Comparison of ENCODE assay signal across 9 cellular contexts in the genomic region with DNA sequence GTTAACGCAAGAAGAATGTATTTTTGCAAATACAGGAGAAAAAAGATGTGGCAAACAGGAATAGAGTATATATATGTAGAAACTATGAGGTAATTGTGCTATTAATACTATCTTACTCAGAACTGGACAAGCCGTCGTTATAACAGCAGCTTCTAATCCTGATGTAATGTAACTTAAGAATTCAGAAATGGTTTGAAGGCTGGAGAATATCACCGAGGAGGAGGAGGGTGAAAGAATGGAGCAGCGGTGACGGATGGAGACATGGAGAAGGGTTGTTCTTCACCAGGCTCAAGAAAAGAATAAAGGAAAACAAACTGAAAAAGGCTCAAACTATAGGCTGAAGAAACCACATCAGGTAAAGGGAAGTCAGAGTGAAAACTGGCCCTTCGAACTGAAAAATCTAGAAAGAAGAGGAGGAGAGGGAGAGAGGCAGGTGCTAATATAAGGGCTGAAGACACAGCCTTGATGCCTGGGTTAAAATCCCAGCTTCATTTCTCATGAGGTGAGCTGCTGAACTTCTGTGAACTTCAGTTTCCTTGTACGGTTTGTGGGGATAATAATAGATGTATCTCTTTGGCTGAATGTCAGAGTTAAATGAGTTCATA. TPM values are rescaled to one million over a fixed set of nuclear protein-coding genes. Genes with fewer than 3 reads are reported as not detected.
A peak's percentile ranks its signal among the peaks of the same experiment; 100 is the strongest.
DNase-seq lines count a peak whose midpoint lies in the region; ATAC-seq and TF ChIP-seq lines count a peak whose summit lies in the region.
"Had no signal": no experiment of that assay in that cellular context is flagged by ENCODE, and none has a peak within 500 bp of the region (broad histone marks: within the 10 kb centered on the region; RNA-seq: fewer than 3 reads in every experiment).

No MANE protein-coding gene starts in this region.

- ATAC-seq in GM18907 (IDR thresholded peaks at IDR 0.05; ENCODE audit: unreplicated experiment), result peak; percentile 73
- peak; percentile 73 for ATAC-seq in HG02884 (IDR thresholded peaks at IDR 0.05; ENCODE audit: unreplicated experiment)

- H3K4me1 Mint-ChIP-seq in osteocyte (ENCODE audit: unreplicated experiment), result peaks cover 6% of the 10 kb centered on the region

- WGBS in adrenal gland, 4 donors, result 54 to 61% (median 56%) methylated on average over 8 of the region's 8 CpGs

- peak overlapping the region; percentile 4 for H3K27ac Mint-ChIP-seq in osteocyte (ENCODE audit: unreplicated experiment)
- H3K27ac Mint-ChIP-seq: dendritic cell treated with granulocyte-macrophage colony-stimulating factor and Interleukin-4, amounts not matched to agents 40 ng/mL and 50 ng/mL, for 4 days had no signal

- DNase-seq in osteocyte (ENCODE audit: extremely low spot score, unreplicated experiment) (no peak), T-helper 9 cell (no peak), adrenal gland (no peak), LoVo (ENCODE audit: low spot score) (no peak), NCI-H1694 (lab: John Stamatoyannopoulos, UW) (no peak)

- no peaks in the 10 kb centered on the region for H3K9me3 Mint-ChIP-seq in osteocyte (ENCODE audit: unreplicated experiment)

- H3K36me3 ChIP-seq in adrenal gland (replicated peaks in 1 of 2), result no peaks in the 10 kb centered on the region

- H3K27ac ChIP-seq in VCaP, result peak overlapping the region; percentile 7; the same call in 1 of the 2 replicates
- H3K27ac ChIP-seq in adrenal gland, result no peak overlapping the region

- H3K4me1 ChIP-seq in adrenal gland (replicated peaks in 1 of 2), result peaks cover 0 to 20% of the 10 kb centered on the region in 2 donors

- H3K9me3 ChIP-seq in adrenal gland (replicated peaks in 1 of 3), result no peaks in the 10 kb centered on the region

- H3K27me3 Mint-ChIP-seq in osteocyte (ENCODE audit: unreplicated experiment), result no peaks in the 10 kb centered on the region
- H3K27me3 Mint-ChIP-seq: dendritic cell treated with granulocyte-macrophage colony-stimulating factor and Interleukin-4, amounts not matched to agents 40 ng/mL and 50 ng/mL, for 4 days had no signal

- no peak overlapping the region for H3K4me3 ChIP-seq in adrenal gland

- TF ChIP-seq CTCF in VCaP (conservative IDR thresholded peaks at IDR 0.05) (no peak), osteocyte (IDR thresholded peaks at IDR 0.05) (no peak), adrenal gland (IDR thresholded peaks at IDR 0.05) (no peak)

- H3K27me3 ChIP-seq in adrenal gland, result no peaks in the 10 kb centered on the region

- intact Hi-C loops in adrenal gland (cut with DNase I), result loop anchor here in 1 of 2 donors (2.0 kb wide), 1 partner anchor 117 kb away; no protein-coding TSS in a partner anchor

- no peaks in the 10 kb centered on the region for H3K36me3 Mint-ChIP-seq in osteocyte (ENCODE audit: unreplicated experiment)

- TF ChIP-seq POLR2A in adrenal gland (IDR thresholded peaks at IDR 0.05), result no peak

- no peak overlapping the region for H3K4me3 Mint-ChIP-seq in osteocyte (ENCODE audit: unreplicated experiment)
- H3K4me3 Mint-ChIP-seq: dendritic cell treated with granulocyte-macrophage colony-stimulating factor and Interleukin-4, amounts not matched to agents 40 ng/mL and 50 ng/mL, for 4 days had no signal

RNA-seq across cellular contexts. Expression of a gene that starts 44.0 kb away (rescaled TPM):
- total RNA-seq in osteocyte (39.7 and 40.5 TPM in 2 replicates), adrenal gland (10 to 100 TPM; 14.7 to 23.8 (median 17.0) TPM)
- 10 to 100 TPM in 2 of 3 donors, 1 to 10 TPM in 1; 6.5 to 25.2 (median 12.4) TPM for polyA plus RNA-seq in adrenal gland
